In the genomic region with DNA sequence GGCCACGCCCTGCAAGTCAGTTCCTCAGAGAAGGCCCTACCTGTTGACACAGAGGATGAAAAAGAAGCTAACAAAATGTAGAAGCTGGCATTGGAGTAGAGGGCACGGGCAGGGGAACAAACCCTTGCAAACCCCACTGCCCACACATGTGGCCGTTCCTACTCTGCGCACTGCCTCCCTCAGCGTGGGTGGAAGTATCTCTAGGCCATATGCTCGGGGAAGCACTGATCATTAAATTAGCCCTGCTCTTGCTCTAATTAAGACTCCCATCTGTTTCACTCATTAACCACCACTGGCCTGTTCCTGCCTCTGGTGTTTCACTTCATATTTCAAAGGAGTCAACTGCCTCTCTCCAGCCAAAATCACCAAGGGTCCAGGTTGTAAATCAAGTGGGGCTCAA, we compare ENCODE assay signal across 22 cellular contexts.
"Had no signal": no experiment of that assay in that cellular context is flagged by ENCODE, and none has a peak within 500 bp of the region (broad histone marks: within the 10 kb centered on the region; RNA-seq: fewer than 3 reads in every experiment).

No MANE protein-coding gene starts in this region.

- H3K27me3 Mint-ChIP-seq: activated CD4-positive, alpha-beta T cell treated with anti-CD3 and anti-CD28 coated beads, Interleukin-2, amount 10 ng/mL, durations not matched to agents 7 days and 5 days had no signal

- H3K4me1 Mint-ChIP-seq: nephron had no signal

- H3K9me3 ChIP-seq: breast epithelium, neutrophil, ovary, prostate gland had no signal

- H3K27ac Mint-ChIP-seq: activated CD4-positive, alpha-beta T cell treated with anti-CD3 and anti-CD28 coated beads, Interleukin-2, amount 10 ng/mL, durations not matched to agents 7 days and 5 days; activated CD8-positive, alpha-beta T cell treated with anti-CD3 and anti-CD28 coated beads, Interleukin-2, amount 10 ng/mL, durations not matched to agents 7 days and 5 days; activated naive CD8-positive, alpha-beta T cell treated with anti-CD3 and anti-CD28 coated beads for 36 hours; dendritic cell treated with granulocyte-macrophage colony-stimulating factor and Interleukin-4, amounts not matched to agents 40 ng/mL and 50 ng/mL, for 4 days; memory B cell; nephron had no signal

- H3K4me1 ChIP-seq: breast epithelium, foreskin keratinocyte, prostate gland had no signal

- ATAC-seq: activated CD8-positive, alpha-beta T cell treated with anti-CD3 and anti-CD28 coated beads, Interleukin-2, amount 10 ng/mL, durations not matched to agents 7 days and 5 days; activated T-cell treated with anti-CD3 and anti-CD28 coated beads, Interleukin-2, amount 50 U/mL, for 4 hours; foreskin keratinocyte; left ventricle myocardium superior had no signal

- H3K36me3 ChIP-seq: breast epithelium, neutrophil, ovary, prostate gland, WERI-Rb-1 had no signal

- H3K9me3 Mint-ChIP-seq: activated CD4-positive, alpha-beta T cell treated with anti-CD3 and anti-CD28 coated beads, Interleukin-2, amount 10 ng/mL, durations not matched to agents 7 days and 5 days; activated naive CD8-positive, alpha-beta T cell treated with anti-CD3 and anti-CD28 coated beads for 36 hours; activated T-cell treated with anti-CD3 and anti-CD28 coated beads, Interleukin-2, amount 50 U/mL, for 4 hours; dendritic cell treated with granulocyte-macrophage colony-stimulating factor and Interleukin-4, amounts not matched to agents 40 ng/mL and 50 ng/mL, for 4 days; memory B cell had no signal

- H3K4me3 Mint-ChIP-seq: activated CD4-positive, alpha-beta T cell treated with anti-CD3 and anti-CD28 coated beads, Interleukin-2, amount 10 ng/mL, durations not matched to agents 7 days and 5 days; activated CD8-positive, alpha-beta T cell treated with anti-CD3 and anti-CD28 coated beads, Interleukin-2, amount 10 ng/mL, durations not matched to agents 7 days and 5 days; activated naive CD8-positive, alpha-beta T cell treated with anti-CD3 and anti-CD28 coated beads for 36 hours; activated T-cell treated with anti-CD3 and anti-CD28 coated beads, Interleukin-2, amount 50 U/mL, for 4 hours; dendritic cell treated with granulocyte-macrophage colony-stimulating factor and Interleukin-4, amounts not matched to agents 40 ng/mL and 50 ng/mL, for 4 days; memory B cell; nephron had no signal

- H3K27ac ChIP-seq: breast epithelium, foreskin keratinocyte, neutrophil, ovary, prostate gland, WERI-Rb-1 had no signal

- FAIRE-seq: kidney, TTC549 had no signal

- DNase-seq: activated CD4-positive, alpha-beta T cell treated with anti-CD3 and anti-CD28 coated beads, Interleukin-2, amount 10 ng/mL, durations not matched to agents 7 days and 5 days; activated CD4-positive, CD25-positive, alpha-beta regulatory T cell treated with anti-CD3 and anti-CD28 coated beads, Interleukin-2, amount 50 U/mL, for 72 hours; activated CD8-positive, alpha-beta T cell treated with anti-CD3 and anti-CD28 coated beads, Interleukin-2, amount 10 ng/mL, durations not matched to agents 7 days and 5 days; activated naive CD4-positive, alpha-beta T cell treated with Interleukin-2 at 50 U/mL for 16 hours; activated naive CD8-positive, alpha-beta T cell treated with anti-CD3 and anti-CD28 coated beads for 36 hours; activated T-cell treated with anti-CD3 and anti-CD28 coated beads, Interleukin-2, amount 50 U/mL, for 4 hours; effector CD4-positive, alpha-beta T cell; foreskin keratinocyte; kidney; left ventricle myocardium superior; ovary; stimulated activated CD4-positive, alpha-beta T cell treated with anti-CD3 and anti-CD28 coated beads, Interleukin-4, amount 100 ng/mL, for 1 hour; stimulated activated naive CD4-positive, alpha-beta T cell treated with Interleukin-2 at 50 U/mL for 16 hours; T-helper 1 cell; WERI-Rb-1 had no signal

- H3K4me3 ChIP-seq: breast epithelium, ovary, prostate gland had no signal

- H3K27me3 ChIP-seq: foreskin keratinocyte, neutrophil, ovary had no signal

- H3K36me3 Mint-ChIP-seq: activated naive CD8-positive, alpha-beta T cell treated with anti-CD3 and anti-CD28 coated beads for 36 hours had no signal
